29 cellular contexts compared by ENCODE assay signal in genomic region chr13:41970918-41971317, GRCh38.
"Had no signal": no experiment of that assay in that cellular context is flagged by ENCODE, and none has a peak within 500 bp of the region (broad histone marks: within the 10 kb centered on the region; RNA-seq: fewer than 3 reads in every experiment).

No MANE protein-coding gene starts in this region.

- H3K36me3 Mint-ChIP-seq: activated CD4-positive, alpha-beta memory T cell treated with anti-CD3 and anti-CD28 coated beads for 36 hours; activated naive CD4-positive, alpha-beta T cell treated with anti-CD3 and anti-CD28 coated beads, Interleukin-2, amount 10 ng/mL, durations not matched to agents 7 days and 5 days; activated naive CD8-positive, alpha-beta T cell treated with anti-CD3 and anti-CD28 coated beads, Interleukin-2, amount 10 ng/mL, durations not matched to agents 7 days and 5 days; natural killer cell; neural progenitor cell had no signal

- FAIRE-seq: bronchial epithelial cell, endometrium, islet of Langerhans had no signal

- H3K9ac ChIP-seq: neural progenitor cell had no signal

- H3K4me1 ChIP-seq: right atrium auricular region, tibial nerve had no signal

- H2AFZ ChIP-seq: neural progenitor cell had no signal

- H3K27ac ChIP-seq: epithelial cell of prostate, esophagus squamous epithelium, neural progenitor cell, right atrium auricular region, tibial nerve, WERI-Rb-1 had no signal

- H3K9me3 ChIP-seq: esophagus squamous epithelium, right atrium auricular region, tibial nerve had no signal

- H3K4me3 Mint-ChIP-seq: activated CD4-positive, alpha-beta memory T cell treated with anti-CD3 and anti-CD28 coated beads for 36 hours; activated CD4-positive, alpha-beta T cell treated with anti-CD3 and anti-CD28 coated beads, Interleukin-2, amount 10 ng/mL, durations not matched to agents 24 days and 14 days; activated naive CD4-positive, alpha-beta T cell treated with anti-CD3 and anti-CD28 coated beads, Interleukin-2, amount 10 ng/mL, durations not matched to agents 7 days and 5 days; activated naive CD8-positive, alpha-beta T cell treated with anti-CD3 and anti-CD28 coated beads, Interleukin-2, amount 10 ng/mL, durations not matched to agents 7 days and 5 days; natural killer cell; neural progenitor cell; T-helper 17 cell had no signal

- H3K9me3 Mint-ChIP-seq: activated CD4-positive, alpha-beta memory T cell treated with anti-CD3 and anti-CD28 coated beads for 36 hours; activated CD4-positive, alpha-beta T cell treated with anti-CD3 and anti-CD28 coated beads, Interleukin-2, amount 10 ng/mL, durations not matched to agents 24 days and 14 days; activated naive CD4-positive, alpha-beta T cell treated with anti-CD3 and anti-CD28 coated beads, Interleukin-2, amount 10 ng/mL, durations not matched to agents 7 days and 5 days; activated naive CD8-positive, alpha-beta T cell treated with anti-CD3 and anti-CD28 coated beads, Interleukin-2, amount 10 ng/mL, durations not matched to agents 7 days and 5 days; activated T-helper 1 cell treated with anti-CD3 and anti-CD28 coated beads, Interleukin-12 subunit alpha, Interleukin-12 subunit beta, Interleukin-2, Interleukin-4 antibody, amounts not matched to agents 30 ng/mL and 10 ng/mL and 1 ng/mL, durations not matched to agents 14 hours and 24 hours and 36 hours; central memory CD8-positive, alpha-beta T cell; natural killer cell; neural progenitor cell had no signal

- H3K27ac Mint-ChIP-seq: activated CD4-positive, alpha-beta memory T cell treated with anti-CD3 and anti-CD28 coated beads for 36 hours; activated CD4-positive, alpha-beta T cell treated with anti-CD3 and anti-CD28 coated beads, Interleukin-2, amount 10 ng/mL, durations not matched to agents 24 days and 14 days; activated naive CD4-positive, alpha-beta T cell treated with anti-CD3 and anti-CD28 coated beads, Interleukin-2, amount 10 ng/mL, durations not matched to agents 7 days and 5 days; activated naive CD8-positive, alpha-beta T cell treated with anti-CD3 and anti-CD28 coated beads, Interleukin-2, amount 10 ng/mL, durations not matched to agents 7 days and 5 days; activated T-helper 1 cell treated with anti-CD3 and anti-CD28 coated beads, Interleukin-12 subunit alpha, Interleukin-12 subunit beta, Interleukin-2, Interleukin-4 antibody, amounts not matched to agents 30 ng/mL and 10 ng/mL and 1 ng/mL, durations not matched to agents 14 hours and 24 hours and 36 hours; natural killer cell; neural progenitor cell; T-helper 17 cell had no signal

- H3K4me2 ChIP-seq: neural progenitor cell had no signal

- H3K27me3 Mint-ChIP-seq: activated CD4-positive, alpha-beta memory T cell treated with anti-CD3 and anti-CD28 coated beads for 36 hours; activated CD4-positive, alpha-beta T cell treated with anti-CD3 and anti-CD28 coated beads, Interleukin-2, amount 10 ng/mL, durations not matched to agents 24 days and 14 days; activated naive CD8-positive, alpha-beta T cell treated with anti-CD3 and anti-CD28 coated beads, Interleukin-2, amount 10 ng/mL, durations not matched to agents 7 days and 5 days; central memory CD8-positive, alpha-beta T cell; T-helper 17 cell had no signal

- DNase-seq: activated CD4-positive, alpha-beta memory T cell treated with anti-CD3 and anti-CD28 coated beads for 36 hours; activated CD8-positive, alpha-beta memory T cell treated with anti-CD3 and anti-CD28 coated beads, Interleukin-2, amount 50 U/mL, for 4 hours; activated gamma-delta T cell; activated naive CD4-positive, alpha-beta T cell treated with anti-CD3 and anti-CD28 coated beads, Interleukin-2, amount 10 ng/mL, durations not matched to agents 7 days and 5 days; activated naive CD8-positive, alpha-beta T cell treated with anti-CD3 and anti-CD28 coated beads, Interleukin-2, amount 10 ng/mL, durations not matched to agents 7 days and 5 days; activated T-cell treated with anti-CD3 and anti-CD28 coated beads, Interleukin-2, amount 50 U/mL, for 1 hour; amniotic stem cell; dermis blood vessel endothelial cell; effector CD4-positive, alpha-beta T cell; esophagus squamous epithelium; foreskin melanocyte; left ventricle myocardium superior; natural killer cell; stimulated activated CD4-positive, alpha-beta T cell treated with anti-CD3 and anti-CD28 coated beads, Interleukin-15, amount 100 ng/mL, for 24 hours; stimulated activated CD4-positive, alpha-beta T cell treated with anti-CD3 and anti-CD28 coated beads, Interleukin-2, amount 100 ng/mL, for 24 hours; stimulated activated naive CD4-positive, alpha-beta T cell; T-helper 17 cell; T1000; WERI-Rb-1 had no signal

- H3K36me3 ChIP-seq: esophagus squamous epithelium, neural progenitor cell, right atrium auricular region, tibial nerve, WERI-Rb-1 had no signal

- H3K27me3 ChIP-seq: esophagus squamous epithelium, neural progenitor cell, right atrium auricular region, tibial nerve had no signal

- H3K4me3 ChIP-seq: esophagus squamous epithelium, neural progenitor cell, right atrium auricular region, tibial nerve had no signal

- H3K4me1 Mint-ChIP-seq: neural progenitor cell had no signal
